ENCODE assay signal across 8 cellular contexts in genomic region chr7:43869018-43869897, GRCh38.
DNase-seq lines count a peak whose midpoint lies in the region; ATAC-seq and TF ChIP-seq lines count a peak whose summit lies in the region.

Gene MRPS24, minus strand, starts transcription at chr7:43869517. Its CDS starts 22 bp downstream, at chr7:43869495.

- POLR2A ChIA-PET in GM10248 (lab: Yijun Ruan, JAX) = interaction anchor here (0.6 to 1.0 kb wide), 5 partner anchors 10 to 287 kb away, joined by 3 to 6 read pairs (median 4); partner anchors contain the start of gene STK17A

- H3K4me1 Mint-ChIP-seq in activated naive CD4-positive, alpha-beta T cell treated with anti-CD3 and anti-CD28 coated beads, Interleukin-2, amount 50 U/mL, for 24 hours = peaks cover 23% of the 10 kb centered on the region

- DNase-seq in GM10248 (ENCODE audit: extremely low spot score) (peak; percentile 97), NCI-H1092 treated with DMSO at 0.1 percent for 48 hours (lab: John Stamatoyannopoulos, UW) (peak; percentile 96), globus pallidus (ENCODE audit: low spot score) (peak; percentile 94), nucleus accumbens (lab: John Stamatoyannopoulos, UW) (peak; percentile 16 to 98 (median 90)), superior temporal gyrus (ENCODE audit: extremely low spot score) (peak; percentile 89)

- no peaks in the 10 kb centered on the region for H3K27me3 Mint-ChIP-seq in activated naive CD4-positive, alpha-beta T cell treated with anti-CD3 and anti-CD28 coated beads, Interleukin-2, amount 50 U/mL, for 24 hours

- no peak for TF ChIP-seq CTCF in GM10248 (IDR thresholded peaks at IDR 0.05; ENCODE audit: control extremely low read depth, extremely low read depth, low read depth, missing control alignments)

- peak within 1 kb of the TSS; percentile 92 for H3K27ac Mint-ChIP-seq in activated naive CD4-positive, alpha-beta T cell treated with anti-CD3 and anti-CD28 coated beads, Interleukin-2, amount 50 U/mL, for 24 hours

- peak within 1 kb of the TSS; percentile 86 for H3K4me3 Mint-ChIP-seq in activated naive CD4-positive, alpha-beta T cell treated with anti-CD3 and anti-CD28 coated beads, Interleukin-2, amount 50 U/mL, for 24 hours

- H3K36me3 Mint-ChIP-seq in activated naive CD4-positive, alpha-beta T cell treated with anti-CD3 and anti-CD28 coated beads, Interleukin-2, amount 50 U/mL, for 24 hours = peaks cover 12% of the 10 kb centered on the region

- CTCF ChIA-PET in GM10248 (lab: Yijun Ruan, JAX) = interaction anchor here (0.8 to 1.4 kb wide), 4 partner anchors 21 to 311 kb away, joined by 3 to 5 read pairs (median 4); partner anchors contain the start of gene STK17A

- ATAC-seq in HG02610 (IDR thresholded peaks at IDR 0.05; ENCODE audit: unreplicated experiment) (peak; percentile 90), SK-N-SH treated with all-trans-retinoic acid at 6 μM for 48 hours (peak; percentile 97)

- H3K9me3 Mint-ChIP-seq in activated naive CD4-positive, alpha-beta T cell treated with anti-CD3 and anti-CD28 coated beads, Interleukin-2, amount 50 U/mL, for 24 hours = no peaks in the 10 kb centered on the region

TF ChIP-seq in SK-N-SH treated with all-trans-retinoic acid at 6 μM for 48 hours, 23 proteins besides CTCF, POLR2A, EP300 and RAD21:
- no peak for TF ChIP-seq OSR1 (CRISPR knock-in tag; IDR thresholded peaks at IDR 0.05)
- TF ChIP-seq ZFP30 (CRISPR knock-in tag; IDR thresholded peaks at IDR 0.05) = peak; percentile 90
- TF ChIP-seq ZNF565 (CRISPR knock-in tag; conservative IDR thresholded peaks at IDR 0.05; ENCODE audit: low read depth) = no peak
- TF ChIP-seq ZNF8 (CRISPR knock-in tag; IDR thresholded peaks at IDR 0.05) = no peak
- no peak for TF ChIP-seq CSRNP3 (CRISPR knock-in tag; IDR thresholded peaks at IDR 0.05)
- TF ChIP-seq ESRRG (CRISPR knock-in tag; IDR thresholded peaks at IDR 0.05) = no peak
- no peak for TF ChIP-seq RARB (CRISPR knock-in tag; IDR thresholded peaks at IDR 0.05)
- no peak for TF ChIP-seq TSHZ2 (CRISPR knock-in tag; IDR thresholded peaks at IDR 0.05)
- no peak for TF ChIP-seq ZNF70 (CRISPR knock-in tag; IDR thresholded peaks at IDR 0.05)

Comparison
In these comparisons a context has a peak if more than half of its experiments do, and no peak if none do; other contexts are left out.
1. Peak in every context shown above with its lines: DNase-seq and ATAC-seq.